ENCODE assay signal across 11 cellular contexts in the genomic region with DNA sequence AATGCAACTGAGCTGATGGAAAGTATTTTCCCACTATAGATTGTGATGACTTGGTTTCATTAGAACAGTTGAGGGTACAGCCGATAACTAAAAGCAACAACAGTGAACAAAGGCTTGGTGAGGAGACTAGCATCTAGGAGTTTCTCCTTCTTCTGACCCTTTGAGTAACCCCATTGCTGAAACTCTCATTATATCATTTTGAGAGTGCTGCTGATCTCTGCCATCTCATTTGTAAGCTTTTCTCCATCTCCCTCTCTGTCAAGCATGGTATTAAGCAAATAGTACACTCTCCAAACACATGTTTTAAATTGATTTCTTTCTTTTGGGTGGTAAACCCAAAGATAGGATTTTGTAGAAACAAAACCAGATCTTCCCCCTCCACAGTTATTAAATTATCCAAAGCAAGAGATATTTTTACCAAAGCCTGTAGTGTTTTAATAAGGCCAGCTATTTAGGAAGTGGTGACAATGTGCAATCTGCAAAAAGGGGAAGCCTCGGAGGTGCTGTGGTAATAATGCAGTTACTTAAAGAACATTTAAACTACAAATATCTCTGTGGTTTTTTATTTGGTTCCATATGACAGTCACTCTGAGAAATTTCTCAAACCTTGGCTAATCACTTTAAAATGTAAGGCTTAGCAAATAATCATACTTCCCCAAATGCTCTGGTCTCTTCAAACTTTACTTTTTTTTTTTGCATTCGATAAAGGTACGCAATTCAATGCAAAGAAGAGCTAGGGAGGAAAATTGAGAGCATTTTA.
DNase-seq lines count a peak whose midpoint lies in the region; ATAC-seq, FAIRE-seq and TF ChIP-seq lines count a peak whose summit lies in the region.
"Had no signal": no experiment of that assay in that cellular context is flagged by ENCODE, and none has a peak within 500 bp of the region (broad histone marks: within the 10 kb centered on the region; RNA-seq: fewer than 3 reads in every experiment).

No MANE protein-coding gene starts in this region.

- intact Hi-C loops in K562 (cut with micrococcal nuclease), result no loop called here

- no peak for TF ChIP-seq RAD21 in K562 (CRISPR knock-in tag; conservative IDR thresholded peaks at IDR 0.05 in 1 of 2, IDR thresholded peaks at IDR 0.05 in 1 of 2)

- TF ChIP-seq CTCF in K562 (IDR thresholded peaks at IDR 0.05 in 2 of 3, conservative IDR thresholded peaks at IDR 0.05 in 1 of 3; ENCODE audit: insufficient read depth in 2 of 3, low read depth in 1 of 3, low read length in 3 of 3), result no peak

- no peak for TF ChIP-seq POLR2A in K562 (conservative IDR thresholded peaks at IDR 0.05)
- no peak for TF ChIP-seq POLR2A in erythroblast (IDR thresholded peaks at IDR 0.05; ENCODE audit: low read length)

- H3K9ac ChIP-seq in K562 (ENCODE audit: insufficient read depth in 1 of 2, low read depth in 2 of 2, low read length in 2 of 2), result no peak overlapping the region

- FAIRE-seq in K562 (lab: Jason Lieb, UNC), result no peak
- FAIRE-seq: endometrium had no signal

- H3K36me3 ChIP-seq in K562 (ENCODE audit: control insufficient read depth, insufficient read depth, low read length), result no peaks in the 10 kb centered on the region

- TF ChIP-seq EP300 in K562 (IDR thresholded peaks at IDR 0.05; ENCODE audit: low read length), result no peak

- no peak overlapping the region for H3K27ac ChIP-seq in K562 (ENCODE audit: extremely low read depth, low read depth, low read length)
- H3K27ac ChIP-seq: C4-2B had no signal

- no peaks in the 10 kb centered on the region for H3K27me3 ChIP-seq in K562 (ENCODE audit: control insufficient read depth in 2 of 2, insufficient read depth in 2 of 2, low read length in 2 of 2)

- H3K79me2 ChIP-seq in K562 (ENCODE audit: control insufficient read depth, insufficient read depth, low read length), result no peaks in the 10 kb centered on the region

- no peaks in the 10 kb centered on the region for H3K4me1 ChIP-seq in K562 (replicated peaks in 1 of 2; ENCODE audit: control insufficient read depth in 2 of 2, insufficient read depth in 2 of 2, low read length in 2 of 2)

- DNase-seq in GDM1 (lab: John Stamatoyannopoulos, UW) (peak; percentile 37), K562 (ENCODE audit: extremely low read depth in 1 of 4, low spot score in 3 of 4) (no peak), cerebellum (ENCODE audit: low spot score) (no peak), erythroblast (lab: John Stamatoyannopoulos, UW) (no peak), SW 1271 (lab: John Stamatoyannopoulos, UW) (no peak), mesenteric fat pad (ENCODE audit: low spot score) (no peak)
- DNase-seq: HCEC 1CT had no signal

- H2AFZ ChIP-seq in K562 (ENCODE audit: low read depth, low read length), result no peak overlapping the region

- no peak overlapping the region for H3K4me3 ChIP-seq in K562

- in situ Hi-C loops in K562 (cut with MboI), result no loop called here

- no TSS peak for BruUV-seq in K562 (replicated peaks; lab: Mats Ljungman, UMichigan)

- no peaks in the 10 kb centered on the region for H3K9me3 ChIP-seq in K562 (replicated peaks; ENCODE audit: control insufficient read depth, insufficient read depth, low read depth, low read length)

- POLR2A ChIA-PET in K562 (lab: Yijun Ruan, JAX), result no interaction called here

- no peak overlapping the region for H3K4me2 ChIP-seq in K562 (ENCODE audit: insufficient read depth, low read length)

- H3K9me1 ChIP-seq in K562 (ENCODE audit: control insufficient read depth, insufficient read depth, low read length), result no peaks in the 10 kb centered on the region

- WGBS in K562 (ENCODE audit: insufficient coverage, low coverage, missing lambda C conversion rate), result 14% methylated on average over 4 of the region's 4 CpGs

- peak; percentile 88 for ATAC-seq in GM21515 (IDR thresholded peaks at IDR 0.05; ENCODE audit: unreplicated experiment)
- peak; percentile 72 for ATAC-seq in HG03521 (IDR thresholded peaks at IDR 0.05; ENCODE audit: unreplicated experiment)
- no peak for ATAC-seq in K562

- CTCF ChIA-PET in K562 (lab: Yijun Ruan, JAX; ENCODE audit: low intra/inter-chr PET ratio), result interaction anchor here (0.5 to 0.6 kb wide), 3 partner anchors 36 to 566 kb away, joined by 3 to 4 read pairs (median 3); no protein-coding TSS in a partner anchor

- H4K20me1 ChIP-seq in K562 (replicated peaks; ENCODE audit: control insufficient read depth, insufficient read depth, low read length), result no peaks in the 10 kb centered on the region

TF ChIP-seq in K562, 482 proteins besides CTCF, POLR2A, EP300 and RAD21:
- peak; percentile 44; the same call in 1 of the 2 replicates for TF ChIP-seq SPI1 (IDR thresholded peaks at IDR 0.05; ENCODE audit: borderline replicate concordance, low read depth, low read length)
- TF ChIP-seq BHLHE40 (IDR thresholded peaks at IDR 0.05; ENCODE audit: low read length), result no peak
